Comparison of ENCODE assay signal across 25 cellular contexts in the genomic region with DNA sequence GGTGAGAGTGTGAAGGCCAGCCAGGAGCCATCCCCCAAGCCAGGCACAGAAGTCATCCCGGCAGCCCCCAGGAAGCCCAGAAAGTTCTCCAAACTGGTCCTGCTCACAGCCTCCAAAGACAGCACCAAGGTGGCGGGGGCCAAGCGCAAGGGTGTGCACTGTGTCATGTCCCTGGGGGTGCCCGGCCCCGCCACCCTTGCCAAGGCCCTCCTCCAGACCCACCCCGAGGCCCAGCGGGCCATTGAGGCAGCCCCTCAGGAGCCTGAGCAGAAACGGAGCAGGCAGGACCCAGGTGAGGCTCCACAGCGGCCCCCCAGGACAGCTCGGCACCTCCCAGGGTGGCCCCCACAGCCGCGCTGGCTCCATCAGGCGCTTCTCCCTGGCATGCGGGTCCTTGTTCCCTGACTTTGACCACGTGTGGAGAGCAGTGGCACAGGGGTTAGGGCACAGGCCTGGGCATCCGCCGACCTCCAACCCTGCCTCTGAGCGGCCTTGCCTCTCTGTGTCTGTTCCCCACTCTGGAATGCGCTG. TPM values are rescaled to one million over a fixed set of nuclear protein-coding genes. Genes with fewer than 3 reads are reported as not detected.
"Had no signal": no experiment of that assay in that cellular context is flagged by ENCODE, and none has a peak within 500 bp of the region (broad histone marks: within the 10 kb centered on the region; RNA-seq: fewer than 3 reads in every experiment).

No MANE protein-coding gene starts in this region.

- H3K4me3 ChIP-seq: colonic mucosa, gastroesophageal sphincter, heart right ventricle, smooth muscle cell had no signal

- H3K36me3 Mint-ChIP-seq: activated naive CD4-positive, alpha-beta T cell treated with anti-CD3 and anti-CD28 coated beads, Interleukin-2, amount 10 ng/mL, durations not matched to agents 7 days and 5 days; natural killer cell; T-cell had no signal

- H3K36me3 ChIP-seq: colonic mucosa had no signal

- H3K27ac ChIP-seq: brain microvascular endothelial cell, colonic mucosa, gastroesophageal sphincter, heart right ventricle, neutrophil, parathyroid adenoma had no signal

- H3K4me1 Mint-ChIP-seq: activated CD4-positive, alpha-beta T cell treated with anti-CD3 and anti-CD28 coated beads, Interleukin-2, amount 10 ng/mL, durations not matched to agents 7 days and 5 days; activated naive CD4-positive, alpha-beta T cell treated with anti-CD3 and anti-CD28 coated beads, Interleukin-2, amount 10 ng/mL, durations not matched to agents 7 days and 5 days; activated naive CD8-positive, alpha-beta T cell treated with anti-CD3 and anti-CD28 coated beads, Interleukin-2, amount 50 U/mL, for 24 hours; central memory CD8-positive, alpha-beta T cell; natural killer cell; T-cell had no signal

- H3K9me3 Mint-ChIP-seq: activated CD4-positive, alpha-beta T cell treated with anti-CD3 and anti-CD28 coated beads, Interleukin-2, amount 10 ng/mL, durations not matched to agents 7 days and 5 days; activated naive CD4-positive, alpha-beta T cell treated with anti-CD3 and anti-CD28 coated beads, Interleukin-2, amount 10 ng/mL, durations not matched to agents 7 days and 5 days; activated naive CD8-positive, alpha-beta T cell treated with anti-CD3 and anti-CD28 coated beads, Interleukin-2, amount 50 U/mL, for 24 hours; central memory CD8-positive, alpha-beta T cell; natural killer cell; T-cell had no signal

- H3K27me3 ChIP-seq: brain microvascular endothelial cell, colonic mucosa, gastroesophageal sphincter, heart right ventricle, neutrophil had no signal

- FAIRE-seq: endometrium had no signal

- H2AFZ ChIP-seq: parathyroid adenoma had no signal

- ATAC-seq: activated CD8-positive, alpha-beta T cell treated with anti-CD3 and anti-CD28 coated beads, Interleukin-2, amount 10 ng/mL, durations not matched to agents 7 days and 5 days; gastroesophageal sphincter; natural killer cell; sciatic nerve; T-cell had no signal

- DNase-seq: activated CD4-positive, alpha-beta T cell treated with anti-CD3 and anti-CD28 coated beads, Interleukin-2, amount 10 ng/mL, durations not matched to agents 7 days and 5 days; activated CD8-positive, alpha-beta memory T cell treated with anti-CD3 and anti-CD28 coated beads, Interleukin-2, amount 50 U/mL, for 4 hours; activated CD8-positive, alpha-beta T cell treated with anti-CD3 and anti-CD28 coated beads, Interleukin-2, amount 10 ng/mL, durations not matched to agents 7 days and 5 days; activated effector memory CD4-positive, alpha-beta T cell treated with Interleukin-2 at 50 U/mL for 16 hours; activated naive CD4-positive, alpha-beta T cell treated with anti-CD3 and anti-CD28 coated beads, Interleukin-2, amount 10 ng/mL, durations not matched to agents 7 days and 5 days; activated naive CD8-positive, alpha-beta T cell treated with anti-CD3 and anti-CD28 coated beads, Interleukin-2, amount 50 U/mL, for 24 hours; activated T-cell treated with anti-CD3 and anti-CD28 coated beads, Interleukin-2, amount 50 U/mL, for 48 hours; anterior cingulate cortex; colonic mucosa; erythroblast; heart right ventricle; natural killer cell; stimulated activated CD4-positive, alpha-beta T cell treated with anti-CD3 and anti-CD28 coated beads, Interleukin-4, amount 100 ng/mL, for 1 hour; stimulated activated naive CD4-positive, alpha-beta T cell; T-helper 9 cell had no signal

- H3K27ac Mint-ChIP-seq: activated CD4-positive, alpha-beta T cell treated with anti-CD3 and anti-CD28 coated beads, Interleukin-2, amount 10 ng/mL, durations not matched to agents 7 days and 5 days; activated CD8-positive, alpha-beta T cell treated with anti-CD3 and anti-CD28 coated beads, Interleukin-2, amount 10 ng/mL, durations not matched to agents 7 days and 5 days; activated naive CD4-positive, alpha-beta T cell treated with anti-CD3 and anti-CD28 coated beads, Interleukin-2, amount 10 ng/mL, durations not matched to agents 7 days and 5 days; activated naive CD8-positive, alpha-beta T cell treated with anti-CD3 and anti-CD28 coated beads, Interleukin-2, amount 50 U/mL, for 24 hours; natural killer cell; T-cell had no signal

- H3K4me3 Mint-ChIP-seq: activated CD4-positive, alpha-beta T cell treated with anti-CD3 and anti-CD28 coated beads, Interleukin-2, amount 10 ng/mL, durations not matched to agents 7 days and 5 days; activated CD8-positive, alpha-beta T cell treated with anti-CD3 and anti-CD28 coated beads, Interleukin-2, amount 10 ng/mL, durations not matched to agents 7 days and 5 days; activated naive CD4-positive, alpha-beta T cell treated with anti-CD3 and anti-CD28 coated beads, Interleukin-2, amount 10 ng/mL, durations not matched to agents 7 days and 5 days; activated naive CD8-positive, alpha-beta T cell treated with anti-CD3 and anti-CD28 coated beads, Interleukin-2, amount 50 U/mL, for 24 hours; central memory CD8-positive, alpha-beta T cell; natural killer cell; T-cell had no signal

- H3K4me1 ChIP-seq: colonic mucosa, parathyroid adenoma had no signal

- H3K9ac ChIP-seq: parathyroid adenoma had no signal

- H3K27me3 Mint-ChIP-seq: activated CD4-positive, alpha-beta T cell treated with anti-CD3 and anti-CD28 coated beads, Interleukin-2, amount 10 ng/mL, durations not matched to agents 7 days and 5 days; activated naive CD4-positive, alpha-beta T cell treated with anti-CD3 and anti-CD28 coated beads, Interleukin-2, amount 10 ng/mL, durations not matched to agents 7 days and 5 days; activated naive CD8-positive, alpha-beta T cell treated with anti-CD3 and anti-CD28 coated beads, Interleukin-2, amount 50 U/mL, for 24 hours; central memory CD8-positive, alpha-beta T cell; T-cell had no signal

- H3K9me3 ChIP-seq: colonic mucosa, gastroesophageal sphincter, heart right ventricle, neutrophil had no signal

RNA-seq across cellular contexts. Expression of gene PRSS22, which starts 38.6 kb away (rescaled TPM):
- total RNA-seq: activated CD4-positive, alpha-beta T cell treated with anti-CD3 and anti-CD28 coated beads, Interleukin-2, amount 10 ng/mL, durations not matched to agents 7 days and 5 days; activated CD8-positive, alpha-beta T cell treated with anti-CD3 and anti-CD28 coated beads, Interleukin-2, amount 10 ng/mL, durations not matched to agents 7 days and 5 days; mesenteric fat pad had no signal
- polyA plus RNA-seq: heart right ventricle had no signal
